ENCODE assay signal across 20 cellular contexts in the genomic region with DNA sequence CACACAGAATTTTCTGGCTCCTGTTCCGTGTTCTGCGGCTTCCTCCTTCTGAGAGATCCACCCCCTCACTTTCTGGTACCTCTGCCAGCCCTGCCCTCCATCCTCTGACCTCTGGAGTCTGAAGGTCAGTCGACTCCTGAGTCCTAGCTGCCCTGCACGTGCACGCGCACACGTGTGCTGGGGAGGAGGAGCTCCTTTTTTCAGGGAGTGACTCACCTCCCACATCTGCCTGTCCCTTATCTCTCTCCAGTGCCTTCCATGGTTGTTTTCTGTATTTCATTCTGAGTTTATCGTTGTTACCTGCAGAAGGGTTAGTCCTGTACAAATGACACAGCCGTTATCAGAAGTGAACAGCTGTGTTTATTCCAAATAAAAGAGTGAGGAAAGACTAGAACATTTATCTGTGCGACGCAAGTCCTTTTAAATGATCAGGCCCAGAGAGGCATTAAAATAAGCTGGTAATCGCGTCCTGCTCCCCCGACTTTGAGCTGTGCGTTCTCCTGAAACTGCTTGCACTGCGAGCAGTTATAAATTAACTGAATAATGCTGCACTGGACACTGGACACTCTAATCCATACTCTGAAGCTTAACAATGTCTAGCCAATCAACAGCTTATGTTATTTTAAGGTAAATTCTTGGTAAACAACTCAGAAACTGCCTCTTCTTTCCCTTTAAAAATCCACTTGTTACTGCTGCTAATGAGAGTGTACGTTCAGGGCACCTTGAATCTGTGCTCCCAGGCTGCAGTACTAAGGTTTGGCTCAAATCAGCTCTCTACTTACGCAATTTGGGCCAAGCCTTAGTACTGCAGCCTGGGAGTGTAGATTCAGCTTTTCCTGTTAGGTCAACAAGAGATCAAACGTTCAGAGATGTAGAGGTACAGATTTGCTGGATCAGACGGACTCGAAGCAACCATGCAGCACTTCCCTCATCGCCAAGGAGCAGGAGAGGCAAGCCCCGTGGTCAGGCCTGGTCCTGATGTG.
DNase-seq lines count a peak whose midpoint lies in the region; ATAC-seq and TF ChIP-seq lines count a peak whose summit lies in the region.
"Had no signal": no experiment of that assay in that cellular context is flagged by ENCODE, and none has a peak within 500 bp of the region (broad histone marks: within the 10 kb centered on the region; RNA-seq: fewer than 3 reads in every experiment).

No MANE protein-coding gene starts in this region.

- H3K4me2 ChIP-seq in mammary epithelial cell (ENCODE audit: insufficient read depth, low read depth, low read length), result no peak overlapping the region

- in situ Hi-C loops in mammary epithelial cell (cut with MboI; ENCODE audit: low sequenced_read_pairs in 2 of 2), result no loop called here

- 70% methylated on average over 23 of the region's 23 CpGs for WGBS in mammary epithelial cell (ENCODE audit: low coverage, missing lambda C conversion rate)
- WGBS in liver, result 40% methylated on average over 23 of the region's 23 CpGs

- DNase-seq in MCF 10A (ENCODE audit: unreplicated experiment) (peak; percentile 8), mammary epithelial cell (no peak), WERI-Rb-1 (peak; percentile 47)
- DNase-seq in activated CD4-positive, alpha-beta T cell treated with anti-CD3 and anti-CD28 coated beads for 48 hours, result no peak
- DNase-seq in activated CD4-positive, alpha-beta memory T cell treated with anti-CD3 and anti-CD28 coated beads for 36 hours, result no peak
- DNase-seq: effector memory CD4-positive, alpha-beta T cell; GDM1; IMR-90; left ventricle myocardium superior; NCI-H187; NCI-H446 treated with DMSO at 0.1 percent for 48 hours; stimulated activated CD4-positive, alpha-beta T cell treated with anti-CD3 and anti-CD28 coated beads, Interleukin-15, amount 100 ng/mL, for 24 hours; T1000 had no signal

- CTCF ChIA-PET in MCF 10A (lab: Yijun Ruan, JAX), result interaction anchor here (0.6 kb wide), 2 partner anchors 36 to 193 kb away, joined by 3 read pairs; no protein-coding TSS in a partner anchor
- CTCF ChIA-PET in mammary epithelial cell (lab: Charles Lee; ENCODE audit: low non-redundant PET), result no interaction called here
- CTCF ChIA-PET in activated CD4-positive, alpha-beta memory T cell treated with anti-CD3 and anti-CD28 coated beads for 36 hours (lab: Charles Lee), result no interaction called here

- H3K36me3 Mint-ChIP-seq in MCF 10A (ENCODE audit: insufficient read depth, unreplicated experiment), result peaks cover 6% of the 10 kb centered on the region
- no peaks in the 10 kb centered on the region for H3K36me3 Mint-ChIP-seq in activated CD4-positive, alpha-beta memory T cell treated with anti-CD3 and anti-CD28 coated beads for 36 hours
- H3K36me3 Mint-ChIP-seq: activated naive CD8-positive, alpha-beta T cell had no signal

- H3K9me3 Mint-ChIP-seq in MCF 10A (ENCODE audit: unreplicated experiment), result no peaks in the 10 kb centered on the region
- no peaks in the 10 kb centered on the region for H3K9me3 Mint-ChIP-seq in activated CD4-positive, alpha-beta memory T cell treated with anti-CD3 and anti-CD28 coated beads for 36 hours
- H3K9me3 Mint-ChIP-seq: activated T-helper 1 cell treated with anti-CD3 and anti-CD28 coated beads, Interleukin-12 subunit alpha, Interleukin-12 subunit beta, Interleukin-2, Interleukin-4 antibody, amounts not matched to agents 30 ng/mL and 10 ng/mL and 1 ng/mL, durations not matched to agents 14 hours and 24 hours and 36 hours had no signal

- H3K27me3 ChIP-seq in mammary epithelial cell (ENCODE audit: insufficient read depth, low read length), result no peaks in the 10 kb centered on the region
- no peaks in the 10 kb centered on the region for H3K27me3 ChIP-seq in WERI-Rb-1 (ENCODE audit: insufficient read depth, low read depth, severe bottlenecking)
- H3K27me3 ChIP-seq in liver (ENCODE audit: control insufficient read depth in 4 of 4, insufficient read depth in 4 of 4, low read length in 3 of 4), result no peaks in the 10 kb centered on the region
- H3K27me3 ChIP-seq: BLaER1 treated with 17β-estradiol and CSF1 and Interleukin-3, amounts not matched to agents 10 nM and 100 nM; vagina had no signal

- intact Hi-C loops in MCF 10A (cut with micrococcal nuclease), result no loop called here
- intact Hi-C loops in mammary epithelial cell (cut with micrococcal nuclease), result no loop called here
- intact Hi-C loops in activated CD4-positive, alpha-beta memory T cell treated with anti-CD3 and anti-CD28 coated beads for 36 hours (cut with micrococcal nuclease), result no loop called here

- H3K4me3 ChIP-seq in mammary epithelial cell (replicated peaks in 1 of 3; ENCODE audit: insufficient read depth in 1 of 3, low read depth in 2 of 3, low read length in 3 of 3) (no peak overlapping the region), WERI-Rb-1 (ENCODE audit: low read depth, low read length) (peak overlapping the region; percentile 22), liver (ENCODE audit: low read depth in 1 of 3, low read length in 3 of 3) (no peak overlapping the region)
- H3K4me3 ChIP-seq: BLaER1 treated with 17β-estradiol and CSF1 and Interleukin-3, amounts not matched to agents 10 nM and 100 nM; vagina had no signal

- H3K4me1 Mint-ChIP-seq in MCF 10A (ENCODE audit: insufficient read depth, unreplicated experiment), result peaks cover 17% of the 10 kb centered on the region
- H3K4me1 Mint-ChIP-seq in activated CD4-positive, alpha-beta memory T cell treated with anti-CD3 and anti-CD28 coated beads for 36 hours (ENCODE audit: low read depth), result no peaks in the 10 kb centered on the region

- H3K4me3 Mint-ChIP-seq in MCF 10A (ENCODE audit: unreplicated experiment), result no peak overlapping the region
- no peak overlapping the region for H3K4me3 Mint-ChIP-seq in activated CD4-positive, alpha-beta memory T cell treated with anti-CD3 and anti-CD28 coated beads for 36 hours
- H3K4me3 Mint-ChIP-seq: activated naive CD8-positive, alpha-beta T cell; activated T-helper 1 cell treated with anti-CD3 and anti-CD28 coated beads, Interleukin-12 subunit alpha, Interleukin-12 subunit beta, Interleukin-2, Interleukin-4 antibody, amounts not matched to agents 30 ng/mL and 10 ng/mL and 1 ng/mL, durations not matched to agents 14 hours and 24 hours and 36 hours had no signal

- TF ChIP-seq CTCF in MCF 10A (IDR thresholded peaks at IDR 0.05; ENCODE audit: unreplicated experiment) (no peak), mammary epithelial cell (conservative IDR thresholded peaks at IDR 0.05 in 1 of 2, IDR thresholded peaks at IDR 0.05 in 1 of 2; ENCODE audit: extremely low read depth in 1 of 2, insufficient read depth in 1 of 2, low read depth in 1 of 2, low read length in 2 of 2) (no peak), WERI-Rb-1 (IDR thresholded peaks at IDR 0.05; ENCODE audit: low read depth, low read length) (no peak), liver (IDR thresholded peaks at IDR 0.05; ENCODE audit: low read depth, low read length, missing input control) (no peak)

- peaks cover 10% of the 10 kb centered on the region for H3K27me3 Mint-ChIP-seq in MCF 10A (ENCODE audit: insufficient read depth, unreplicated experiment)
- peaks cover 25% of the 10 kb centered on the region for H3K27me3 Mint-ChIP-seq in activated CD4-positive, alpha-beta memory T cell treated with anti-CD3 and anti-CD28 coated beads for 36 hours

- H3K27ac Mint-ChIP-seq in MCF 10A (ENCODE audit: low read depth, unreplicated experiment), result no peak overlapping the region
- H3K27ac Mint-ChIP-seq in activated CD4-positive, alpha-beta memory T cell treated with anti-CD3 and anti-CD28 coated beads for 36 hours, result no peak overlapping the region
- H3K27ac Mint-ChIP-seq: activated naive CD8-positive, alpha-beta T cell; activated T-helper 1 cell treated with anti-CD3 and anti-CD28 coated beads, Interleukin-12 subunit alpha, Interleukin-12 subunit beta, Interleukin-2, Interleukin-4 antibody, amounts not matched to agents 30 ng/mL and 10 ng/mL and 1 ng/mL, durations not matched to agents 14 hours and 24 hours and 36 hours had no signal

- no peak for ATAC-seq in GM18502 (IDR thresholded peaks at IDR 0.05; ENCODE audit: poor library complexity, unreplicated experiment)
- ATAC-seq in SK-N-SH treated with all-trans-retinoic acid at 6 μM for 48 hours, result no peak

- H3K9ac ChIP-seq in mammary epithelial cell (ENCODE audit: insufficient read depth, low read length) (no peak overlapping the region), liver (ENCODE audit: low read depth in 1 of 2, low read length in 2 of 2) (no peak overlapping the region)
- H3K9ac ChIP-seq: BLaER1 treated with 17β-estradiol and CSF1 and Interleukin-3, amounts not matched to agents 10 nM and 100 nM had no signal

- dilution Hi-C loops in mammary epithelial cell (cut with HindIII; ENCODE audit: low sequenced_read_pairs), result no loop called here

- H3K27ac ChIP-seq in mammary epithelial cell (ENCODE audit: insufficient read depth, low read depth, low read length), result no peak overlapping the region
- peak overlapping the region; percentile 17 for H3K27ac ChIP-seq in WERI-Rb-1
- peak overlapping the region; percentile 14 to 69 for H3K27ac ChIP-seq in liver (ENCODE audit: low read depth in 1 of 2, low read length in 2 of 2)
- H3K27ac ChIP-seq: BLaER1 treated with 17β-estradiol and CSF1 and Interleukin-3, amounts not matched to agents 10 nM and 100 nM; vagina had no signal

- H4K20me1 ChIP-seq in mammary epithelial cell (ENCODE audit: insufficient read depth, low read length), result no peaks in the 10 kb centered on the region
- H4K20me1 ChIP-seq: BLaER1 treated with 17β-estradiol and CSF1 and Interleukin-3, amounts not matched to agents 10 nM and 100 nM had no signal

- POLR2A ChIA-PET in MCF 10A (lab: Yijun Ruan, JAX), result no interaction called here
- POLR2A ChIA-PET in activated CD4-positive, alpha-beta memory T cell treated with anti-CD3 and anti-CD28 coated beads for 36 hours (lab: Charles Lee), result no interaction called here

- no peaks in the 10 kb centered on the region for H3K79me2 ChIP-seq in mammary epithelial cell (ENCODE audit: insufficient read depth, low read length)

- H3K4me1 ChIP-seq in mammary epithelial cell (ENCODE audit: insufficient read depth, low read length), result no peaks in the 10 kb centered on the region
- peaks cover 0 to 14% (median 9%) of the 10 kb centered on the region in 4 donors for H3K4me1 ChIP-seq in liver (ENCODE audit: control insufficient read depth in 4 of 4, insufficient read depth in 4 of 4, low read length in 3 of 4)
- H3K4me1 ChIP-seq: vagina had no signal

- H3K36me3 ChIP-seq in mammary epithelial cell (ENCODE audit: insufficient read depth, low read length) (no peaks in the 10 kb centered on the region), WERI-Rb-1 (no peaks in the 10 kb centered on the region), liver (ENCODE audit: control insufficient read depth in 4 of 4, insufficient read depth in 3 of 4, low read depth in 1 of 4, low read length in 3 of 4) (no peaks in the 10 kb centered on the region)
- H3K36me3 ChIP-seq: BLaER1 treated with 17β-estradiol and CSF1 and Interleukin-3, amounts not matched to agents 10 nM and 100 nM; vagina had no signal

- no peak for TF ChIP-seq RAD21 in liver (IDR thresholded peaks at IDR 0.05)

- no peak overlapping the region for H2AFZ ChIP-seq in mammary epithelial cell (ENCODE audit: low read depth, low read length)

- H3K9me3 ChIP-seq in mammary epithelial cell (replicated peaks; ENCODE audit: insufficient read depth, low read length) (peaks cover 5% of the 10 kb centered on the region), WERI-Rb-1 (ENCODE audit: severe bottlenecking) (no peaks in the 10 kb centered on the region), liver (ENCODE audit: control insufficient read depth in 4 of 4, low read length in 3 of 4) (no peaks in the 10 kb centered on the region)
- H3K9me3 ChIP-seq: vagina had no signal

- no TSS peak for BruUV-seq in MCF 10A (replicated peaks; lab: Mats Ljungman, UMichigan)
- no TSS peak for BruUV-seq in mammary epithelial cell (replicated peaks; lab: Mats Ljungman, UMichigan)

Comparison
In these comparisons a context has a peak if more than half of its experiments do, and no peak if none do; other contexts are left out.
1. DNase-seq: peak in MCF 10A (single experiment) and WERI-Rb-1 (single experiment); none in mammary epithelial cell (single experiment), activated CD4-positive, alpha-beta T cell treated with anti-CD3 and anti-CD28 coated beads for 48 hours (single experiment) and activated CD4-positive, alpha-beta memory T cell treated with anti-CD3 and anti-CD28 coated beads for 36 hours (single experiment).